In the genomic region with DNA sequence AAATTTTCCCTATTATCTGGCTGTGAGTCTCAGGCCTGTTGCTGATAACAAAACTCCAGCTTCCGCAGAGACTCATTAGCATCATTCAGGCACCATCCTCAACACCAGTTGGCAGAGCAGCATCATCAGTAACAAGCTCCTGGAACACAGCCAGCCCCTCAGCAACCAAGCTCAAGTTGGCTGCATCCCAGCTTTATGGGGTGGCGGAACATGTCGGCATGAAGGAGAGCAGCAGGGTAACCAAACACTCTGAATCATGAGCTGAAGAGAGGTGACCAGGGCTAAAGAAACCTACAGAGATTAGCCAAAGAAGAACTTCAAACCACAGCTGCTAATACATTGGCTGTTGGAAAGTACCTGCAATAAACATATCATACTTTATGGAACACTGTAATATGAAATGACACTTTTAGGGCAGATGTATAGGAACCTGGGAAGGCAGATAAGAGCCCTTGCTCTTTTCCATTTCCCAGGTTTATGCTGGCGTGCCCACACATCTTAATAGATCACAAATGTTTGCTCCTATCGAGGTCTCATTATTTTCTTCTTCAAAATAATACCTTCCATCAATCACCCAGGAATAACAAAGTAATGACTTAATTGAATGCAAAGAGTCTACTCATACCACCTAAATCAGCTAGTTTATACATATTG, we compare ENCODE assay signal across 9 cellular contexts.
DNase-seq lines count a peak whose midpoint lies in the region; ATAC-seq and TF ChIP-seq lines count a peak whose summit lies in the region.
"Had no signal": no experiment of that assay in that cellular context is flagged by ENCODE, and none has a peak within 500 bp of the region (broad histone marks: within the 10 kb centered on the region; RNA-seq: fewer than 3 reads in every experiment).

No MANE protein-coding gene starts in this region.

- no peak for TF ChIP-seq CTCF in brain (conservative IDR thresholded peaks at IDR 0.05)

- peak overlapping the region in 3 of 5 experiments; percentile 32 to 46 (median 40) for H3K27ac Mint-ChIP-seq in brain
- H3K27ac Mint-ChIP-seq in activated naive CD4-positive, alpha-beta T cell treated with anti-CD3 and anti-CD28 coated beads, Interleukin-2, amount 50 U/mL, for 72 hours: no peak overlapping the region
- H3K27ac Mint-ChIP-seq: WTC11 had no signal

- H3K36me3 Mint-ChIP-seq in brain: no peaks in the 10 kb centered on the region
- no peaks in the 10 kb centered on the region for H3K36me3 Mint-ChIP-seq in activated naive CD4-positive, alpha-beta T cell treated with anti-CD3 and anti-CD28 coated beads, Interleukin-2, amount 50 U/mL, for 72 hours
- H3K36me3 Mint-ChIP-seq: WTC11 had no signal

- no peaks in the 10 kb centered on the region for H3K9me3 Mint-ChIP-seq in brain
- no peaks in the 10 kb centered on the region for H3K9me3 Mint-ChIP-seq in activated naive CD4-positive, alpha-beta T cell treated with anti-CD3 and anti-CD28 coated beads, Interleukin-2, amount 50 U/mL, for 72 hours
- H3K9me3 Mint-ChIP-seq: WTC11 had no signal

- DNase-seq in GM04503 (ENCODE audit: low read depth): peak; percentile 59
- DNase-seq in NCI-H2171 treated with DMSO at 0.1 percent for 48 hours (lab: John Stamatoyannopoulos, UW): peak; percentile 97
- peak; percentile 1 for DNase-seq in occipital lobe (lab: John Stamatoyannopoulos, UW)
- no peak for DNase-seq in activated naive CD4-positive, alpha-beta T cell treated with anti-CD3 and anti-CD28 coated beads, Interleukin-2, amount 50 U/mL, for 72 hours (ENCODE audit: low spot score in 2 of 2)
- DNase-seq in OCI-M2 (lab: John Stamatoyannopoulos, UW; ENCODE audit: unreplicated experiment): no peak

- peak overlapping the region in 2 of 5 experiments; percentile 46 to 60 for H3K4me3 Mint-ChIP-seq in brain
- H3K4me3 Mint-ChIP-seq: WTC11 had no signal

- ATAC-seq in activated naive CD4-positive, alpha-beta T cell treated with anti-CD3 and anti-CD28 coated beads, Interleukin-2, amount 50 U/mL, for 72 hours: no peak
- ATAC-seq in HG03025 (IDR thresholded peaks at IDR 0.05; ENCODE audit: low FRiP score, unreplicated experiment) (no peak), HG02938 (IDR thresholded peaks at IDR 0.05; ENCODE audit: unreplicated experiment) (no peak)
- ATAC-seq: WTC11 had no signal

- H3K4me1 Mint-ChIP-seq in brain: peaks cover 13% of the 10 kb centered on the region

- H3K27me3 Mint-ChIP-seq in brain: peaks cover 3% of the 10 kb centered on the region

Comparison
In these comparisons a context has a peak if more than half of its experiments do, and no peak if none do; other contexts are left out.
1. DNase-seq: peak in GM04503 (single experiment), NCI-H2171 treated with DMSO at 0.1 percent for 48 hours (single experiment) and occipital lobe (single experiment); none in activated naive CD4-positive, alpha-beta T cell treated with anti-CD3 and anti-CD28 coated beads, Interleukin-2, amount 50 U/mL, for 72 hours (0 of 2) and OCI-M2 (single experiment).
2. H3K27ac Mint-ChIP-seq: peak in brain (3 of 5); none in activated naive CD4-positive, alpha-beta T cell treated with anti-CD3 and anti-CD28 coated beads, Interleukin-2, amount 50 U/mL, for 72 hours (0 of 2).